In genomic region chr16:49440156-49441065, GRCh38 we compare ENCODE assay signal across 11 cellular contexts.
A peak's percentile ranks its signal among the peaks of the same experiment; 100 is the strongest.
DNase-seq lines count a peak whose midpoint lies in the region; ATAC-seq and TF ChIP-seq lines count a peak whose summit lies in the region.
"Had no signal": no experiment of that assay in that cellular context is flagged by ENCODE, and none has a peak within 500 bp of the region (broad histone marks: within the 10 kb centered on the region; RNA-seq: fewer than 3 reads in every experiment).

No MANE protein-coding gene starts in this region.

- H3K9me3 Mint-ChIP-seq in H9, result no peaks in the 10 kb centered on the region; a peak in 1 of 5 replicates
- H3K9me3 Mint-ChIP-seq: central memory CD8-positive, alpha-beta T cell had no signal

- H2AK5ac ChIP-seq in H9 (ENCODE audit: insufficient read length, low read length) (no peak overlapping the region), neuronal stem cell (ENCODE audit: low read depth, low read length) (peak overlapping the region; percentile 12)

- H3K4me3 ChIP-seq in DND-41 (ENCODE audit: low read depth in 1 of 2, low read length in 2 of 2) (no peak overlapping the region), neuronal stem cell (ENCODE audit: low read length in 2 of 2) (no peak overlapping the region)
- H3K4me3 ChIP-seq: upper lobe of right lung had no signal

- H3K27ac Mint-ChIP-seq in H9, result no peak overlapping the region; a peak in 1 of 7 replicates
- H3K27ac Mint-ChIP-seq: HFFc6 had no signal

- H3K23ac ChIP-seq in H9 (ENCODE audit: insufficient read length, low read depth, low read length), result no peak overlapping the region
- no peak overlapping the region for H3K23ac ChIP-seq in neuronal stem cell (ENCODE audit: low read depth, low read length, poor library complexity)

- H3K18ac ChIP-seq in H9 (ENCODE audit: insufficient read length, low read depth, low read length) (no peak overlapping the region), neuronal stem cell (ENCODE audit: low read length) (peak overlapping the region; percentile 53)

- peaks cover 49 to 52% of the 10 kb centered on the region in 2 experiments for H3K4me1 Mint-ChIP-seq in H9

- H3K9me3 ChIP-seq in DND-41 (ENCODE audit: insufficient read depth, low read length, severe bottlenecking), result no peaks in the 10 kb centered on the region
- H3K9me3 ChIP-seq in H9 (ENCODE audit: control insufficient read depth, low read depth, low read length), result no peaks in the 10 kb centered on the region
- H3K9me3 ChIP-seq in neuronal stem cell (replicated peaks in 1 of 2; ENCODE audit: control insufficient read depth in 2 of 2, insufficient read depth in 1 of 2, low read depth in 1 of 2, low read length in 2 of 2), result peaks cover 0 to 2% of the 10 kb centered on the region in 2 donors
- H3K9me3 ChIP-seq: upper lobe of right lung had no signal

- WGBS in H9 (ENCODE audit: extremely low coverage, insufficient read length, low lambda C conversion rate), result no CpG with 5 or more reads among the region's 20 CpGs
- WGBS in neuronal stem cell (ENCODE audit: extremely low coverage in 2 of 2, insufficient read length in 2 of 2, insufficient replicate concordance in 1 of 2), 2 donors, result no CpG with 5 or more reads among the region's 20 CpGs

- H3K27me3 ChIP-seq in DND-41 (ENCODE audit: insufficient read depth, low read length, poor library complexity) (no peaks in the 10 kb centered on the region), H9 (ENCODE audit: insufficient read depth, low read length) (no peaks in the 10 kb centered on the region), neuronal stem cell (ENCODE audit: control insufficient read depth in 3 of 3, insufficient read depth in 3 of 3, low read depth in 1 of 3, low read length in 3 of 3) (peaks cover 0 to 45% (median 2%) of the 10 kb centered on the region in 3 experiments)
- H3K27me3 ChIP-seq: upper lobe of right lung had no signal

- H2BK5ac ChIP-seq in H9 (ENCODE audit: insufficient read length, low read length) (no peak overlapping the region), neuronal stem cell (ENCODE audit: low read length) (no peak overlapping the region)

- no peak overlapping the region for H3K56ac ChIP-seq in H9 (ENCODE audit: insufficient read length, low read depth, low read length)

- H3K79me1 ChIP-seq in H9 (ENCODE audit: insufficient read depth, low read depth, low read length, poor library complexity, severe bottlenecking) (no peaks in the 10 kb centered on the region), neuronal stem cell (ENCODE audit: low read depth, low read length) (no peaks in the 10 kb centered on the region)

- H4K8ac ChIP-seq in H9 (replicated peaks; ENCODE audit: insufficient read length, low read depth, low read length) (peak overlapping the region; percentile 64), neuronal stem cell (ENCODE audit: low read depth, low read length) (no peak overlapping the region)

- no peak overlapping the region for H3K4ac ChIP-seq in H9 (ENCODE audit: low read depth, low read length)
- no peak overlapping the region for H3K4ac ChIP-seq in neuronal stem cell (ENCODE audit: low read length)

- no peaks in the 10 kb centered on the region for H3K23me2 ChIP-seq in H9 (ENCODE audit: insufficient read length, low read depth, low read length, poor library complexity, severe bottlenecking)

- TF ChIP-seq CTCF in DND-41 (IDR thresholded peaks at IDR 0.05; ENCODE audit: borderline replicate concordance, extremely low read depth, low read length, poor library complexity, severe bottlenecking) (peak; percentile 67), H9 (conservative IDR thresholded peaks at IDR 0.05) (peak; percentile 27; the same call in 1 of the 3 replicates), omental fat pad (IDR thresholded peaks at IDR 0.05) (no peak)

- peaks cover 13% of the 10 kb centered on the region for H3K27me3 Mint-ChIP-seq in H9 (ENCODE audit: low read depth)

- peak overlapping the region; percentile 64 for H3K9ac ChIP-seq in DND-41 (ENCODE audit: low read depth, low read length)
- H3K9ac ChIP-seq in H9 (ENCODE audit: extremely low read depth, insufficient read length, low read length), result no peak overlapping the region
- no peak overlapping the region for H3K9ac ChIP-seq in neuronal stem cell (ENCODE audit: low read depth, low read length, poor library complexity)

- H3K4me1 ChIP-seq in DND-41 (ENCODE audit: insufficient read depth, low read length) (peaks cover 50% of the 10 kb centered on the region), H9 (ENCODE audit: insufficient read depth, low read length) (peaks cover 15% of the 10 kb centered on the region), neuronal stem cell (ENCODE audit: control insufficient read depth in 2 of 2, insufficient read depth in 1 of 2, low read depth in 1 of 2, low read length in 2 of 2) (peaks cover 16 to 37% of the 10 kb centered on the region in 2 donors)

- H2BK12ac ChIP-seq in H9 (ENCODE audit: insufficient read length, low read depth, low read length) (no peak overlapping the region), neuronal stem cell (ENCODE audit: low read length) (peak overlapping the region; percentile 33)

- H3T11ph ChIP-seq in H9 (ENCODE audit: low read length), result no peak overlapping the region

- peak overlapping the region; percentile 53 for H2AFZ ChIP-seq in DND-41 (ENCODE audit: low read depth, low read length)
- H2AFZ ChIP-seq in H9 (ENCODE audit: low read length), result no peak overlapping the region
- H2AFZ ChIP-seq in neuronal stem cell (ENCODE audit: low read length), result peak overlapping the region; percentile 5

- H3K36me3 Mint-ChIP-seq in H9 (ENCODE audit: insufficient read depth in 1 of 3, low read depth in 3 of 3), result no peaks in the 10 kb centered on the region

- no peak overlapping the region for H4K5ac ChIP-seq in H9 (ENCODE audit: insufficient read length, low read depth, low read length)

- H2BK15ac ChIP-seq in H9 (ENCODE audit: low read depth, low read length) (no peak overlapping the region), neuronal stem cell (ENCODE audit: low read length) (no peak overlapping the region)

- H3K79me2 ChIP-seq in DND-41 (ENCODE audit: insufficient read depth, low read length), result no peaks in the 10 kb centered on the region
- H3K79me2 ChIP-seq in H9 (ENCODE audit: insufficient read depth, low read length), result no peaks in the 10 kb centered on the region

- DNase-seq in DND-41, result peak; percentile 36
- no peak for DNase-seq in H9
- peak in 31 of 58 donors; percentile 2 to 67 (median 23) for DNase-seq in anterior cingulate cortex (lab: John Stamatoyannopoulos, UW)
- DNase-seq in neuronal stem cell (ENCODE audit: low spot score), result no peak
- DNase-seq in omental fat pad (ENCODE audit: low spot score), result no peak
- DNase-seq in C1 segment of cervical spinal cord (lab: John Stamatoyannopoulos, UW), result no peak
- no peak for DNase-seq in NCI-H82 treated with DMSO at 0.1 percent for 48 hours (lab: John Stamatoyannopoulos, UW; ENCODE audit: unreplicated experiment)
- DNase-seq: HFFc6, kidney glomerular epithelial cell, upper lobe of right lung had no signal

- H4K91ac ChIP-seq in H9 (ENCODE audit: insufficient read length, low read depth, low read length) (no peak overlapping the region), neuronal stem cell (ENCODE audit: low read depth, low read length, poor library complexity) (no peak overlapping the region)

- peak overlapping the region; percentile 69 for H3K4me2 ChIP-seq in DND-41 (ENCODE audit: insufficient read depth, low read length)
- H3K4me2 ChIP-seq in H9 (ENCODE audit: insufficient read depth, insufficient read length, low read length), result no peak overlapping the region
- no peak overlapping the region for H3K4me2 ChIP-seq in neuronal stem cell (ENCODE audit: insufficient read depth, low read length, poor library complexity, severe bottlenecking)

- H3K27ac ChIP-seq in DND-41 (ENCODE audit: low read length) (peak overlapping the region; percentile 74), H9 (ENCODE audit: insufficient read length, low read depth, low read length) (no peak overlapping the region), neuronal stem cell (replicated peaks; ENCODE audit: low read length) (no peak overlapping the region)

- H3K4me3 Mint-ChIP-seq in H9, result no peak overlapping the region
- H3K4me3 Mint-ChIP-seq: HFFc6 had no signal

- H3K14ac ChIP-seq in H9 (ENCODE audit: insufficient read depth, low read length), result no peak overlapping the region
- H3K14ac ChIP-seq in neuronal stem cell (ENCODE audit: low read length), result no peak overlapping the region

- no peak overlapping the region for H2BK20ac ChIP-seq in H9 (ENCODE audit: low read depth, low read length, poor library complexity, severe bottlenecking)

- H4K20me1 ChIP-seq in DND-41 (ENCODE audit: insufficient read depth, low read length) (no peaks in the 10 kb centered on the region), H9 (ENCODE audit: control insufficient read depth, insufficient read depth, insufficient read length) (no peaks in the 10 kb centered on the region)

- no peak overlapping the region for H2BK120ac ChIP-seq in H9 (ENCODE audit: low read depth, low read length, poor library complexity, severe bottlenecking)
- H2BK120ac ChIP-seq in neuronal stem cell (ENCODE audit: low read depth, low read length), result no peak overlapping the region

- ATAC-seq in DND-41 (ENCODE audit: insufficient read depth, low read depth), result 0 out of 3 replicates have a peak, but pooled peaks have one; percentile 18
- ATAC-seq in omental fat pad (ENCODE audit: low FRiP score), result no peak

- no peaks in the 10 kb centered on the region for H3K36me3 ChIP-seq in DND-41 (ENCODE audit: insufficient read depth, low read length)
- H3K36me3 ChIP-seq in neuronal stem cell (replicated peaks in 1 of 2; ENCODE audit: control insufficient read depth in 2 of 2, insufficient read depth in 2 of 2, low read length in 2 of 2), result no peaks in the 10 kb centered on the region
- H3K36me3 ChIP-seq: upper lobe of right lung had no signal

Comparison
In these comparisons a context has a peak if more than half of its experiments do, and no peak if none do; other contexts are left out.
1. DNase-seq: peak in DND-41 (single experiment) and anterior cingulate cortex (31 of 58); none in H9 (single experiment), neuronal stem cell (single experiment), omental fat pad (single experiment), C1 segment of cervical spinal cord (0 of 14) and NCI-H82 treated with DMSO at 0.1 percent for 48 hours (single experiment).
2. CTCF ChIP-seq: peak in DND-41 (single experiment) and H9 (single experiment); none in omental fat pad (0 of 3).